Comparison of ENCODE assay signal across 10 cellular contexts in genomic region chr13:28401303-28402056, GRCh38.
A peak's percentile ranks its signal among the peaks of the same experiment; 100 is the strongest.
DNase-seq lines count a peak whose midpoint lies in the region; ATAC-seq and TF ChIP-seq lines count a peak whose summit lies in the region.
"Had no signal": no experiment of that assay in that cellular context is flagged by ENCODE, and none has a peak within 500 bp of the region (broad histone marks: within the 10 kb centered on the region; RNA-seq: fewer than 3 reads in every experiment).

No MANE protein-coding gene starts in this region.

- H3K36me3 ChIP-seq in heart left ventricle, result peaks cover 0 to 58% (median 6%) of the 10 kb centered on the region in 9 donors
- no peaks in the 10 kb centered on the region for H3K36me3 ChIP-seq in right atrium auricular region
- no peaks in the 10 kb centered on the region for H3K36me3 ChIP-seq in thoracic aorta
- no peaks in the 10 kb centered on the region for H3K36me3 ChIP-seq in effector memory CD4-positive, alpha-beta T cell (ENCODE audit: control insufficient read depth, insufficient read depth, low read length)

- TF ChIP-seq POLR2A in heart left ventricle (IDR thresholded peaks at IDR 0.05) (no peak), lower leg skin (IDR thresholded peaks at IDR 0.05) (no peak)

- peaks cover 0 to 55% (median 21%) of the 10 kb centered on the region in 12 donors for H3K4me1 ChIP-seq in heart left ventricle
- H3K4me1 ChIP-seq in right atrium auricular region, result peaks cover 0 to 22% of the 10 kb centered on the region in 2 donors
- H3K4me1 ChIP-seq in thoracic aorta (ENCODE audit: control insufficient read depth in 1 of 2, low read depth in 2 of 2), result peaks cover 0 to 5% of the 10 kb centered on the region in 2 donors
- no peaks in the 10 kb centered on the region for H3K4me1 ChIP-seq in effector memory CD4-positive, alpha-beta T cell (ENCODE audit: control insufficient read depth, insufficient read depth, low read length, poor library complexity, severe bottlenecking)

- intact Hi-C loops in heart left ventricle (cut with DNase I), result loop anchor here in 1 of 10 donors (2.0 to 5.0 kb wide), 2 partner anchors 41 to 79 kb away; no protein-coding TSS in a partner anchor
- intact Hi-C loops in lower leg skin (cut with DNase I; ENCODE audit: low total_unique reads), result no loop called here

- H3K27me3 ChIP-seq in heart left ventricle (no peaks in the 10 kb centered on the region), right atrium auricular region (no peaks in the 10 kb centered on the region), thoracic aorta (replicated peaks; ENCODE audit: insufficient read depth) (no peaks in the 10 kb centered on the region)
- no peaks in the 10 kb centered on the region for H3K27me3 ChIP-seq in effector memory CD4-positive, alpha-beta T cell (replicated peaks; ENCODE audit: control insufficient read depth, insufficient read depth, low read length, poor library complexity, severe bottlenecking)

- TF ChIP-seq CTCF in heart left ventricle (IDR thresholded peaks at IDR 0.05) (no peak), right atrium auricular region (IDR thresholded peaks at IDR 0.05) (no peak), thoracic aorta (IDR thresholded peaks at IDR 0.05) (no peak), lower leg skin (IDR thresholded peaks at IDR 0.05) (no peak)

- H3K4me3 ChIP-seq in heart left ventricle, result no peak overlapping the region
- no peak overlapping the region for H3K4me3 ChIP-seq in right atrium auricular region
- H3K4me3 ChIP-seq in thoracic aorta, result no peak overlapping the region
- no peak overlapping the region for H3K4me3 ChIP-seq in lower leg skin (ENCODE audit: low read depth, poor library complexity, severe bottlenecking)
- H3K4me3 ChIP-seq in effector memory CD4-positive, alpha-beta T cell (ENCODE audit: insufficient read depth, low read depth, low read length, poor library complexity, severe bottlenecking), result no peak overlapping the region

- H3K27ac ChIP-seq in heart left ventricle (peak overlapping the region in 9 of 12 donors; percentile 6 to 59 (median 34)), right atrium auricular region (no peak overlapping the region), thoracic aorta (no peak overlapping the region)
- no peak overlapping the region for H3K27ac ChIP-seq in effector memory CD4-positive, alpha-beta T cell (ENCODE audit: insufficient read depth, low read length, poor library complexity, severe bottlenecking)

- no peaks in the 10 kb centered on the region for H3K9me3 ChIP-seq in heart left ventricle
- no peaks in the 10 kb centered on the region for H3K9me3 ChIP-seq in right atrium auricular region
- no peaks in the 10 kb centered on the region for H3K9me3 ChIP-seq in thoracic aorta
- no peaks in the 10 kb centered on the region for H3K9me3 ChIP-seq in effector memory CD4-positive, alpha-beta T cell (ENCODE audit: control insufficient read depth, low read length)

- 29 to 46% (median 31%) methylated on average over 7 of the region's 7 CpGs for WGBS in heart left ventricle, 4 donors
- 28 to 31% methylated on average over 7 of the region's 7 CpGs for WGBS in lower leg skin, 2 donors

- DNase-seq in heart left ventricle (no peak), right atrium auricular region (ENCODE audit: low spot score) (no peak), MV-4-11 (lab: John Stamatoyannopoulos, UW) (peak; percentile 82), fibroblast of gingiva (ENCODE audit: low read depth) (peak; percentile 57), thoracic aorta (ENCODE audit: low spot score) (no peak), D341Med (ENCODE audit: low spot score) (no peak), lower leg skin (ENCODE audit: low spot score in 2 of 2) (no peak)
- no peak for DNase-seq in effector memory CD4-positive, alpha-beta T cell
- DNase-seq: midbrain, NCI-H748 treated with DMSO at 0.1 percent for 48 hours had no signal

- ATAC-seq in heart left ventricle, result peak in 2 of 4 donors; percentile 47 to 74
- peak; percentile 55 for ATAC-seq in thoracic aorta (ENCODE audit: insufficient number of reproducible peaks, low FRiP score, low read depth)

Comparison
In these comparisons a context has a peak if more than half of its experiments do, and no peak if none do; other contexts are left out.
1. H3K27ac ChIP-seq: peak in heart left ventricle (9 of 12); none in right atrium auricular region (0 of 2), thoracic aorta (0 of 2) and effector memory CD4-positive, alpha-beta T cell (single experiment).
2. DNase-seq: peak in MV-4-11 (single experiment) and fibroblast of gingiva (single experiment); none in heart left ventricle (0 of 5), right atrium auricular region (single experiment), thoracic aorta (single experiment), D341Med (single experiment), lower leg skin (0 of 2) and effector memory CD4-positive, alpha-beta T cell (0 of 3).